Comparison of ENCODE assay signal across 4 cellular contexts in the genomic region with DNA sequence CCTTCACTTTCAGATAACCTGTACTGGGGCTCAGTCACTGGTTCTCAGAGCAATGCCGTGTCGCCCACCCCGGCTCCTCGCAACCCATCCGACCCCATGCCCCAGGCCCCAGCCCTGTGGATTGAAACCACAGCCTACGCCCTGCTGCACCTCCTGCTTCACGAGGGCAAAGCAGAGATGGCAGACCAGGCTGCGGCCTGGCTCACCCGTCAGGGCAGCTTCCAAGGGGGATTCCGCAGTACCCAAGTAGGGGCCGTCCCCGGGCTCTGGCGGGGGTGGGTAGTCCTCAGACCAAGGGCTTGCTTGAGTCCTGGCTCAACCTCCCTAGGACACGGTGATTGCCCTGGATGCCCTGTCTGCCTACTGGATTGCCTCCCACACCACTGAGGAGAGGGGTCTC. TPM values are rescaled to one million over a fixed set of nuclear protein-coding genes. Genes with fewer than 3 reads are reported as not detected.
"Had no signal": no experiment of that assay in that cellular context is flagged by ENCODE, and none has a peak within 500 bp of the region (broad histone marks: within the 10 kb centered on the region; RNA-seq: fewer than 3 reads in every experiment).

No MANE protein-coding gene starts in this region.

RNA-seq across cellular contexts. Expression of a gene that starts 8.7 kb away (rescaled TPM):
- total RNA-seq: HT-29, HT1080, IMR-90 had no signal
- polyA plus RNA-seq: IgD-negative memory B cell had no signal

RNA-seq across cellular contexts. Expression of a gene that starts 15.0 kb away (rescaled TPM):
- polyA plus RNA-seq: IgD-negative memory B cell had no signal

RNA-seq across cellular contexts. Expression of a gene that starts 47.7 kb away (rescaled TPM):
- total RNA-seq: HT1080 had no signal
